7 cellular contexts compared by ENCODE assay signal in genomic region chr17:55134486-55135157, GRCh38.
"Had no signal": no experiment of that assay in that cellular context is flagged by ENCODE, and none has a peak within 500 bp of the region (broad histone marks: within the 10 kb centered on the region; RNA-seq: fewer than 3 reads in every experiment).

No MANE protein-coding gene starts in this region.

- H3K4me3 ChIP-seq: thoracic aorta had no signal

- DNase-seq: activated CD4-positive, alpha-beta T cell treated with anti-CD3 and anti-CD28 coated beads, Interleukin-2, amount 10 ng/mL, durations not matched to agents 7 days and 5 days; activated CD8-positive, alpha-beta memory T cell treated with anti-CD3 and anti-CD28 coated beads, Interleukin-2, amount 50 U/mL, for 48 hours; activated naive CD8-positive, alpha-beta T cell treated with anti-CD3 and anti-CD28 coated beads for 36 hours; foreskin melanocyte; stimulated activated CD4-positive, alpha-beta T cell treated with anti-CD3 and anti-CD28 coated beads, Interleukin-1b, Interleukin-23, amount 100 ng/mL, for 48 hours; stimulated activated naive CD8-positive, alpha-beta T cell treated with anti-CD3 and anti-CD28 coated beads, Interleukin-15, amount 100 ng/mL, for 72 hours had no signal
